1 cellular context compared by ENCODE assay signal in the genomic region with DNA sequence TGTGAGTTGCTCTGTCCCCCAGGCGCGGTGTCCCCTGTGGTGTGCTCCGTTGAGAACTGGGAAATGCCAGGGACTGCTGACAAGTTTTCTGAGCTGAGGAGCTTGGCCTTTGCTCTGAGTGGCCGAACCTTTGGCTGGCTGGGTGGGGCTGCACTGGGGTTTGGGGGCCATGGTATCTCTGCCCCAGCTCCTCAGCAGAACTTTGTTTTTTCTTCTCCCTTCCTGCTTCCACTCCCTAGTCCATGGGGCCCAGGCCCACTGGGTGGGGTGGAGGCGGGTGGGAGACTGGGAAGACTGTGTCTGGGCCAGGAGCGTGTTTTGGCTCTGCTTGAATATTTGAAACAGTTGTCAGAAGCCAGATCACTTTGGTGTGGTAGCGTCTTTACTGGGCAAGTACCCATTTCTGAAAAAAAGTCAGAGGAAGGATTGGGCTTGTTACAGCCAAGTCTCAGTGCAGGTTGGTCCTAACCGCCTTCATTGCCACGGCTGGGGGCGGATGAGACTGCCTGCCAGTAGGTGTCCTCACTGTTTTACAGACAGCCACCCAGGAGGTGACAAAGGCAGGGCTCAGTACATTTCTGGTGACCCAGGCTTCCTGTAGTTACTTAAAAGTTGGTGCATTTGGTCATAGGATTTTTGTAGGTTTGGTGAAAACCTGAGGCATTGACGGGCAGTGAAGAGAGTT.
A peak's percentile ranks its signal among the peaks of the same experiment; 100 is the strongest.
TF ChIP-seq lines count a peak whose summit lies in the region.

No MANE protein-coding gene starts in this region.

TF ChIP-seq in HepG2, 621 proteins besides CTCF, POLR2A, EP300 and RAD21 (continued from another document and continues in another):
- TF ChIP-seq, protein P1, sequence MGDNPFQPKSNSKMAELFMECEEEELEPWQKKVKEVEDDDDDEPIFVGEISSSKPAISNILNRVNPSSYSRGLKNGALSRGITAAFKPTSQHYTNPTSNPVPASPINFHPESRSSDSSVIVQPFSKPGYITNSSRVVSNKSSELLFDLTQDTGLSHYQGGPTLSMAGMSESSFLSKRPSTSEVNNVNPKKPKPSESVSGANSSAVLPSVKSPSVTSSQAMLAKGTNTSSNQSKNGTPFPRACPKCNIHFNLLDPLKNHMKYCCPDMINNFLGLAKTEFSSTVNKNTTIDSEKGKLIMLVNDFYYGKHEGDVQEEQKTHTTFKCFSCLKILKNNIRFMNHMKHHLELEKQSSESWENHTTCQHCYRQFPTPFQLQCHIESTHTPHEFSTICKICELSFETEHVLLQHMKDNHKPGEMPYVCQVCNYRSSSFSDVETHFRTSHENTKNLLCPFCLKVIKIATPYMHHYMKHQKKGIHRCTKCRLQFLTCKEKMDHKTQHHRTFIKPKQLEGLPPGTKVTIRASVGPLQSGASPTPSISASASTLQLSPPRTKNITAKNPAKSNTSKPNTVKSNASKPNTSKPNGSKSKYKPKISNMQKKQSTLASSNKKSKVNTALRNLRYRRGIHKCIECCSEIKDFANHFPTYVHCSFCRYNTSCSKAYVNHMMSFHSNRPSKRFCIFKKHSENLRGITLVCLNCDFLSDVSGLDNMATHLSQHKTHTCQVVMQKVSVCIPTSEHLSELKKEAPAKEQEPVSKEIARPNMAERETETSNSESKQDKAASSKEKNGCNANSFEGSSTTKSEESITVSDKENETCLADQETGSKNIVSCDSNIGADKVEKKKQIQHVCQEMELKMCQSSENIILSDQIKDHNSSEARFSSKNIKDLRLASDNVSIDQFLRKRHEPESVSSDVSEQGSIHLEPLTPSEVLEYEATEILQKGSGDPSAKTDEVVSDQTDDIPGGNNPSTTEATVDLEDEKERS (CRISPR knock-in tag; IDR thresholded peaks at IDR 0.05): no peak
- no peak for TF ChIP-seq SOX6 (IDR thresholded peaks at IDR 0.05)
- peak; percentile 3; the same call in 1 of the 2 replicates for TF ChIP-seq SOX6 (CRISPR knock-in tag; IDR thresholded peaks at IDR 0.05)
- no peak for TF ChIP-seq HNF4G (IDR thresholded peaks at IDR 0.05; ENCODE audit: borderline replicate concordance, low read depth, low read length)
- peak; percentile 44; the same call in 1 of the 2 replicates for TF ChIP-seq HNF4G (CRISPR knock-in tag; IDR thresholded peaks at IDR 0.05; ENCODE audit: borderline replicate concordance, low read depth)
- TF ChIP-seq STAG1 (CRISPR knock-in tag; IDR thresholded peaks at IDR 0.05): peak; percentile 82
- TF ChIP-seq, protein P2, sequence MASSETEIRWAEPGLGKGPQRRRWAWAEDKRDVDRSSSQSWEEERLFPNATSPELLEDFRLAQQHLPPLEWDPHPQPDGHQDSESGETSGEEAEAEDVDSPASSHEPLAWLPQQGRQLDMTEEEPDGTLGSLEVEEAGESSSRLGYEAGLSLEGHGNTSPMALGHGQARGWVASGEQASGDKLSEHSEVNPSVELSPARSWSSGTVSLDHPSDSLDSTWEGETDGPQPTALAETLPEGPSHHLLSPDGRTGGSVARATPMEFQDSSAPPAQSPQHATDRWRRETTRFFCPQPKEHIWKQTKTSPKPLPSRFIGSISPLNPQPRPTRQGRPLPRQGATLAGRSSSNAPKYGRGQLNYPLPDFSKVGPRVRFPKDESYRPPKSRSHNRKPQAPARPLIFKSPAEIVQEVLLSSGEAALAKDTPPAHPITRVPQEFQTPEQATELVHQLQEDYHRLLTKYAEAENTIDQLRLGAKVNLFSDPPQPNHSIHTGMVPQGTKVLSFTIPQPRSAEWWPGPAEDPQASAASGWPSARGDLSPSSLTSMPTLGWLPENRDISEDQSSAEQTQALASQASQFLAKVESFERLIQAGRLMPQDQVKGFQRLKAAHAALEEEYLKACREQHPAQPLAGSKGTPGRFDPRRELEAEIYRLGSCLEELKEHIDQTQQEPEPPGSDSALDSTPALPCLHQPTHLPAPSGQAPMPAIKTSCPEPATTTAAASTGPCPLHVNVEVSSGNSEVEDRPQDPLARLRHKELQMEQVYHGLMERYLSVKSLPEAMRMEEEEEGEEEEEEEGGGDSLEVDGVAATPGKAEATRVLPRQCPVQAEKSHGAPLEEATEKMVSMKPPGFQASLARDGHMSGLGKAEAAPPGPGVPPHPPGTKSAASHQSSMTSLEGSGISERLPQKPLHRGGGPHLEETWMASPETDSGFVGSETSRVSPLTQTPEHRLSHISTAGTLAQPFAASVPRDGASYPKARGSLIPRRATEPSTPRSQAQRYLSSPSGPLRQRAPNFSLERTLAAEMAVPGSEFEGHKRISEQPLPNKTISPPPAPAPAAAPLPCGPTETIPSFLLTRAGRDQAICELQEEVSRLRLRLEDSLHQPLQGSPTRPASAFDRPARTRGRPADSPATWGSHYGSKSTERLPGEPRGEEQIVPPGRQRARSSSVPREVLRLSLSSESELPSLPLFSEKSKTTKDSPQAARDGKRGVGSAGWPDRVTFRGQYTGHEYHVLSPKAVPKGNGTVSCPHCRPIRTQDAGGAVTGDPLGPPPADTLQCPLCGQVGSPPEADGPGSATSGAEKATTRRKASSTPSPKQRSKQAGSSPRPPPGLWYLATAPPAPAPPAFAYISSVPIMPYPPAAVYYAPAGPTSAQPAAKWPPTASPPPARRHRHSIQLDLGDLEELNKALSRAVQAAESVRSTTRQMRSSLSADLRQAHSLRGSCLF (CRISPR knock-in tag; IDR thresholded peaks at IDR 0.05; ENCODE audit: borderline replicate concordance): no peak
- peak; percentile 54; the same call in 1 of the 2 replicates for TF ChIP-seq DPF2 (CRISPR knock-in tag; IDR thresholded peaks at IDR 0.05; ENCODE audit: borderline replicate concordance, low read depth)
- no peak for TF ChIP-seq SATB2 (CRISPR knock-in tag; IDR thresholded peaks at IDR 0.05)
- TF ChIP-seq ZNF556 (CRISPR knock-in tag; IDR thresholded peaks at IDR 0.05; ENCODE audit: borderline replicate concordance): no peak
- peak; percentile 30; the same call in 1 of the 2 replicates for TF ChIP-seq ZNF614 (CRISPR knock-in tag; IDR thresholded peaks at IDR 0.05; ENCODE audit: borderline replicate concordance)
- no peak for TF ChIP-seq ETV6 (CRISPR knock-in tag; conservative IDR thresholded peaks at IDR 0.05)
- TF ChIP-seq ZEB1 (IDR thresholded peaks at IDR 0.05; ENCODE audit: insufficient replicate concordance, low read depth): no peak
- TF ChIP-seq ZNF619 (CRISPR knock-in tag; IDR thresholded peaks at IDR 0.05): no peak
- peak; percentile 76 for TF ChIP-seq TEAD3 (CRISPR knock-in tag; optimal IDR thresholded peaks at IDR 0.05; ENCODE audit: borderline replicate concordance)
- TF ChIP-seq CCDC6 (CRISPR knock-in tag; IDR thresholded peaks at IDR 0.05): peak; percentile 45; the same call in 1 of the 2 replicates
- TF ChIP-seq KMT2B (CRISPR knock-in tag; IDR thresholded peaks at IDR 0.05): peak; percentile 41; the same call in 1 of the 2 replicates
- TF ChIP-seq ZBTB1 (CRISPR knock-in tag; IDR thresholded peaks at IDR 0.05; ENCODE audit: borderline replicate concordance): no peak
- TF ChIP-seq, protein P3, sequence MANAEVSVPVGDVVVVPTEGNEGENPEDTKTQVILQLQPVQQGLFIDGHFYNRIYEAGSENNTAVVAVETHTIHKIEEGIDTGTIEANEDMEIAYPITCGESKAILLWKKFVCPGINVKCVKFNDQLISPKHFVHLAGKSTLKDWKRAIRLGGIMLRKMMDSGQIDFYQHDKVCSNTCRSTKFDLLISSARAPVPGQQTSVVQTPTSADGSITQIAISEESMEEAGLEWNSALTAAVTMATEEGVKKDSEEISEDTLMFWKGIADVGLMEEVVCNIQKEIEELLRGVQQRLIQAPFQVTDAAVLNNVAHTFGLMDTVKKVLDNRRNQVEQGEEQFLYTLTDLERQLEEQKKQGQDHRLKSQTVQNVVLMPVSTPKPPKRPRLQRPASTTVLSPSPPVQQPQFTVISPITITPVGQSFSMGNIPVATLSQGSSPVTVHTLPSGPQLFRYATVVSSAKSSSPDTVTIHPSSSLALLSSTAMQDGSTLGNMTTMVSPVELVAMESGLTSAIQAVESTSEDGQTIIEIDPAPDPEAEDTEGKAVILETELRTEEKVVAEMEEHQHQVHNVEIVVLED (CRISPR knock-in tag; IDR thresholded peaks at IDR 0.05; ENCODE audit: borderline replicate concordance): 0 out of 2 replicates have a peak, but pooled peaks have one; percentile 52
- TF ChIP-seq NR2F6 (IDR thresholded peaks at IDR 0.05): no peak
- TF ChIP-seq NR2F6 (CRISPR knock-in tag; IDR thresholded peaks at IDR 0.05): peak; percentile 68
- TF ChIP-seq SRSF9 (IDR thresholded peaks at IDR 0.05; ENCODE audit: borderline replicate concordance, insufficient read depth, low read depth, low read length, poor library complexity, severe bottlenecking): no peak
- TF ChIP-seq ZNF672 (CRISPR knock-in tag; IDR thresholded peaks at IDR 0.05): no peak
- TF ChIP-seq, protein P4, sequence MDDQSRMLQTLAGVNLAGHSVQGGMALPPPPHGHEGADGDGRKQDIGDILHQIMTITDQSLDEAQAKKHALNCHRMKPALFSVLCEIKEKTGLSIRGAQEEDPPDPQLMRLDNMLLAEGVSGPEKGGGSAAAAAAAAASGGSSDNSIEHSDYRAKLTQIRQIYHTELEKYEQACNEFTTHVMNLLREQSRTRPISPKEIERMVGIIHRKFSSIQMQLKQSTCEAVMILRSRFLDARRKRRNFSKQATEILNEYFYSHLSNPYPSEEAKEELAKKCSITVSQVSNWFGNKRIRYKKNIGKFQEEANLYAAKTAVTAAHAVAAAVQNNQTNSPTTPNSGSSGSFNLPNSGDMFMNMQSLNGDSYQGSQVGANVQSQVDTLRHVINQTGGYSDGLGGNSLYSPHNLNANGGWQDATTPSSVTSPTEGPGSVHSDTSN (CRISPR knock-in tag; IDR thresholded peaks at IDR 0.05; ENCODE audit: borderline replicate concordance): no peak
- TF ChIP-seq ZNF775 (CRISPR knock-in tag; IDR thresholded peaks at IDR 0.05; ENCODE audit: borderline replicate concordance): no peak
- 0 out of 2 replicates have a peak, but pooled peaks have one; percentile 38 for TF ChIP-seq ZNF263 (CRISPR knock-in tag; IDR thresholded peaks at IDR 0.05)
- TF ChIP-seq, protein P5, sequence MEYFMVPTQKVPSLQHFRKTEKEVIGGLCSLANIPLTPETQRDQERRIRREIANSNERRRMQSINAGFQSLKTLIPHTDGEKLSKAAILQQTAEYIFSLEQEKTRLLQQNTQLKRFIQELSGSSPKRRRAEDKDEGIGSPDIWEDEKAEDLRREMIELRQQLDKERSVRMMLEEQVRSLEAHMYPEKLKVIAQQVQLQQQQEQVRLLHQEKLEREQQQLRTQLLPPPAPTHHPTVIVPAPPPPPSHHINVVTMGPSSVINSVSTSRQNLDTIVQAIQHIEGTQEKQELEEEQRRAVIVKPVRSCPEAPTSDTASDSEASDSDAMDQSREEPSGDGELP (IDR thresholded peaks at IDR 0.05; ENCODE audit: borderline replicate concordance, low read depth): no peak
- no peak for TF ChIP-seq ZNF354B (CRISPR knock-in tag; IDR thresholded peaks at IDR 0.05)
- TF ChIP-seq, protein P6, sequence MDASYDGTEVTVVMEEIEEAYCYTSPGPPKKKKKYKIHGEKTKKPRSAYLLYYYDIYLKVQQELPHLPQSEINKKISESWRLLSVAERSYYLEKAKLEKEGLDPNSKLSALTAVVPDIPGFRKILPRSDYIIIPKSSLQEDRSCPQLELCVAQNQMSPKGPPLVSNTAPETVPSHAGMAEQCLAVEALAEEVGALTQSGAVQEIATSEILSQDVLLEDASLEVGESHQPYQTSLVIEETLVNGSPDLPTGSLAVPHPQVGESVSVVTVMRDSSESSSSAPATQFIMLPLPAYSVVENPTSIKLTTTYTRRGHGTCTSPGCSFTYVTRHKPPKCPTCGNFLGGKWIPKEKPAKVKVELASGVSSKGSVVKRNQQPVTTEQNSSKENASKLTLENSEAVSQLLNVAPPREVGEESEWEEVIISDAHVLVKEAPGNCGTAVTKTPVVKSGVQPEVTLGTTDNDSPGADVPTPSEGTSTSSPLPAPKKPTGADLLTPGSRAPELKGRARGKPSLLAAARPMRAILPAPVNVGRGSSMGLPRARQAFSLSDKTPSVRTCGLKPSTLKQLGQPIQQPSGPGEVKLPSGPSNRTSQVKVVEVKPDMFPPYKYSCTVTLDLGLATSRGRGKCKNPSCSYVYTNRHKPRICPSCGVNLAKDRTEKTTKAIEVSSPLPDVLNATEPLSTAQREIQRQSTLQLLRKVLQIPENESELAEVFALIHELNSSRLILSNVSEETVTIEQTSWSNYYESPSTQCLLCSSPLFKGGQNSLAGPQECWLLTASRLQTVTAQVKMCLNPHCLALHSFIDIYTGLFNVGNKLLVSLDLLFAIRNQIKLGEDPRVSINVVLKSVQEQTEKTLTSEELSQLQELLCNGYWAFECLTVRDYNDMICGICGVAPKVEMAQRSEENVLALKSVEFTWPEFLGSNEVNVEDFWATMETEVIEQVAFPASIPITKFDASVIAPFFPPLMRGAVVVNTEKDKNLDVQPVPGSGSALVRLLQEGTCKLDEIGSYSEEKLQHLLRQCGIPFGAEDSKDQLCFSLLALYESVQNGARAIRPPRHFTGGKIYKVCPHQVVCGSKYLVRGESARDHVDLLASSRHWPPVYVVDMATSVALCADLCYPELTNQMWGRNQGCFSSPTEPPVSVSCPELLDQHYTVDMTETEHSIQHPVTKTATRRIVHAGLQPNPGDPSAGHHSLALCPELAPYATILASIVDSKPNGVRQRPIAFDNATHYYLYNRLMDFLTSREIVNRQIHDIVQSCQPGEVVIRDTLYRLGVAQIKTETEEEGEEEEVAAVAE (CRISPR knock-in tag; IDR thresholded peaks at IDR 0.05; ENCODE audit: borderline replicate concordance): peak; percentile 34; the same call in 1 of the 2 replicates
- 0 out of 2 replicates have a peak, but pooled peaks have one; percentile 83 for TF ChIP-seq ZNF713 (CRISPR knock-in tag; IDR thresholded peaks at IDR 0.05)
- TF ChIP-seq CEBPG (CRISPR knock-in tag; IDR thresholded peaks at IDR 0.05): peak; percentile 28; the same call in 1 of the 2 replicates
- no peak for TF ChIP-seq RFX5 (IDR thresholded peaks at IDR 0.05; ENCODE audit: low read depth, low read length)
- TF ChIP-seq, protein P7, sequence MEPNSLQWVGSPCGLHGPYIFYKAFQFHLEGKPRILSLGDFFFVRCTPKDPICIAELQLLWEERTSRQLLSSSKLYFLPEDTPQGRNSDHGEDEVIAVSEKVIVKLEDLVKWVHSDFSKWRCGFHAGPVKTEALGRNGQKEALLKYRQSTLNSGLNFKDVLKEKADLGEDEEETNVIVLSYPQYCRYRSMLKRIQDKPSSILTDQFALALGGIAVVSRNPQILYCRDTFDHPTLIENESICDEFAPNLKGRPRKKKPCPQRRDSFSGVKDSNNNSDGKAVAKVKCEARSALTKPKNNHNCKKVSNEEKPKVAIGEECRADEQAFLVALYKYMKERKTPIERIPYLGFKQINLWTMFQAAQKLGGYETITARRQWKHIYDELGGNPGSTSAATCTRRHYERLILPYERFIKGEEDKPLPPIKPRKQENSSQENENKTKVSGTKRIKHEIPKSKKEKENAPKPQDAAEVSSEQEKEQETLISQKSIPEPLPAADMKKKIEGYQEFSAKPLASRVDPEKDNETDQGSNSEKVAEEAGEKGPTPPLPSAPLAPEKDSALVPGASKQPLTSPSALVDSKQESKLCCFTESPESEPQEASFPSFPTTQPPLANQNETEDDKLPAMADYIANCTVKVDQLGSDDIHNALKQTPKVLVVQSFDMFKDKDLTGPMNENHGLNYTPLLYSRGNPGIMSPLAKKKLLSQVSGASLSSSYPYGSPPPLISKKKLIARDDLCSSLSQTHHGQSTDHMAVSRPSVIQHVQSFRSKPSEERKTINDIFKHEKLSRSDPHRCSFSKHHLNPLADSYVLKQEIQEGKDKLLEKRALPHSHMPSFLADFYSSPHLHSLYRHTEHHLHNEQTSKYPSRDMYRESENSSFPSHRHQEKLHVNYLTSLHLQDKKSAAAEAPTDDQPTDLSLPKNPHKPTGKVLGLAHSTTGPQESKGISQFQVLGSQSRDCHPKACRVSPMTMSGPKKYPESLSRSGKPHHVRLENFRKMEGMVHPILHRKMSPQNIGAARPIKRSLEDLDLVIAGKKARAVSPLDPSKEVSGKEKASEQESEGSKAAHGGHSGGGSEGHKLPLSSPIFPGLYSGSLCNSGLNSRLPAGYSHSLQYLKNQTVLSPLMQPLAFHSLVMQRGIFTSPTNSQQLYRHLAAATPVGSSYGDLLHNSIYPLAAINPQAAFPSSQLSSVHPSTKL (CRISPR knock-in tag; IDR thresholded peaks at IDR 0.05): no peak; the same call in 1 of the 2 replicates
